ENCODE assay signal across 9 cellular contexts in the genomic region with DNA sequence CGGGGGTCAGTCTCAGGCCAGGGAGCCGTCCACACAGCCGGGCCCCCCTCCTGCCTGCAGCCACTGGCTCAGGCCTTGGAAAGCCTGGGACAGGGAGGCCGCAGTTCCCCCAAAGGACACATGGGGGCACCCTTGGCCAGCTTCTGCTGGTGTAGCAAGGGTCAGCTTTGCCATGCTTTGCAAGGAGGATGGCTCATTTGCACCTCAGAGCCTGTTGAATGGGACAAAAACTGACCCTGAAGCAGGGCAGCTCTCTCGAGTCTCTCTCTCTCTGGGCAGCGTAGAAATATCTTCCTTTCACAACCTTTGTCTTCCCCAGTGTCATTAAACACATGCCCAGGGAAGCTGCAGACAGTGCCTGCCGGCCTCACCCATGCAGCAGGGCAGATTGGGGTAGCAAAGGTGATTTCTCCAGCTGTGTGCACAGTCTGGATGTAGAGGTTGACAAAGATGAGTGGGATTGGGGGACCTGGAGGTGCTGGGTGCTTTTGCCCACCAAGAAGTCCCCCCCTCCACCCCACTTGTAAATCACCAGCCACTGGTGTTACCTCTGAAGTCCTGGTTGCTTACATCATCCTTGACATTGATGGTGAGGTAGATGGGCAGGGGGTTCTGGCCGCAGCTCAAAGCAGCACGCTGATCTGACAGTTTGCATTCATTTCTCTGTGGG. TPM values are rescaled to one million over a fixed set of nuclear protein-coding genes. Genes with fewer than 3 reads are reported as not detected.
DNase-seq lines count a peak whose midpoint lies in the region; ATAC-seq and TF ChIP-seq lines count a peak whose summit lies in the region.
"Had no signal": no experiment of that assay in that cellular context is flagged by ENCODE, and none has a peak within 500 bp of the region (broad histone marks: within the 10 kb centered on the region; RNA-seq: fewer than 3 reads in every experiment).

No MANE protein-coding gene starts in this region.

- no peak overlapping the region for H3K4ac ChIP-seq in H9 (ENCODE audit: low read depth, low read length)

- H2AFZ ChIP-seq in H9 (ENCODE audit: low read length) = no peak overlapping the region

- no peaks in the 10 kb centered on the region for H3K79me1 ChIP-seq in H9 (ENCODE audit: insufficient read depth, low read depth, low read length, poor library complexity, severe bottlenecking)

- H4K5ac ChIP-seq in H9 (ENCODE audit: insufficient read length, low read depth, low read length) = no peak overlapping the region

- no peak overlapping the region for H2AK5ac ChIP-seq in H9 (ENCODE audit: insufficient read length, low read length)

- H3K27me3 Mint-ChIP-seq in H9 (ENCODE audit: low read depth) (peaks cover 2% of the 10 kb centered on the region), endothelial cell (ENCODE audit: unreplicated experiment) (peaks cover 9% of the 10 kb centered on the region)

- H3K27ac Mint-ChIP-seq in H9 (peak overlapping the region in 1 of 3 experiments; percentile 20; a peak in 1 of 7 replicates), endothelial cell (ENCODE audit: unreplicated experiment) (no peak overlapping the region)

- no peak overlapping the region for H2BK20ac ChIP-seq in H9 (ENCODE audit: low read depth, low read length, poor library complexity, severe bottlenecking)

- H3K4me3 Mint-ChIP-seq in H9 (no peak overlapping the region), endothelial cell (ENCODE audit: unreplicated experiment) (no peak overlapping the region)

- no peak overlapping the region for H3K23ac ChIP-seq in H9 (ENCODE audit: insufficient read length, low read depth, low read length)

- H2BK5ac ChIP-seq in H9 (ENCODE audit: insufficient read length, low read length) = no peak overlapping the region

- H3T11ph ChIP-seq in H9 (ENCODE audit: low read length) = no peak overlapping the region

- no peaks in the 10 kb centered on the region for H3K36me3 Mint-ChIP-seq in H9 (ENCODE audit: insufficient read depth in 1 of 3, low read depth in 3 of 3)
- H3K36me3 Mint-ChIP-seq in endothelial cell (ENCODE audit: low read depth, unreplicated experiment) = no peaks in the 10 kb centered on the region

- no peak overlapping the region for H3K14ac ChIP-seq in H9 (ENCODE audit: insufficient read depth, low read length)

- H2BK15ac ChIP-seq in H9 (ENCODE audit: low read depth, low read length) = no peak overlapping the region

- no peak overlapping the region for H4K8ac ChIP-seq in H9 (replicated peaks; ENCODE audit: insufficient read length, low read depth, low read length)

- no peaks in the 10 kb centered on the region for H3K79me2 ChIP-seq in H9 (ENCODE audit: insufficient read depth, low read length)

- no peaks in the 10 kb centered on the region for H3K27me3 ChIP-seq in H9 (ENCODE audit: insufficient read depth, low read length)

- no peaks in the 10 kb centered on the region for H4K20me1 ChIP-seq in H9 (ENCODE audit: control insufficient read depth, insufficient read depth, insufficient read length)

- no peaks in the 10 kb centered on the region; the same call in 1 of the 2 replicates for H3K4me1 ChIP-seq in H9 (ENCODE audit: insufficient read depth, low read length)

- ATAC-seq in HG03196 (IDR thresholded peaks at IDR 0.05; ENCODE audit: unreplicated experiment) = no peak

- H3K4me1 Mint-ChIP-seq in H9 (peaks cover 6 to 7% of the 10 kb centered on the region in 2 experiments), endothelial cell (ENCODE audit: unreplicated experiment) (no peaks in the 10 kb centered on the region)

- H3K9me3 ChIP-seq in H9 (ENCODE audit: control insufficient read depth, low read depth, low read length) = no peaks in the 10 kb centered on the region

- H3K18ac ChIP-seq in H9 (ENCODE audit: insufficient read length, low read depth, low read length) = no peak overlapping the region

- WGBS in H9 (ENCODE audit: extremely low coverage, insufficient read length, low lambda C conversion rate) = no CpG with 5 or more reads among the region's 9 CpGs

- H3K9ac ChIP-seq in H9 (ENCODE audit: extremely low read depth, insufficient read length, low read length) = no peak overlapping the region

- H3K9me3 Mint-ChIP-seq in H9 = no peaks in the 10 kb centered on the region
- H3K9me3 Mint-ChIP-seq in endothelial cell (ENCODE audit: unreplicated experiment) = no peaks in the 10 kb centered on the region

- no peak overlapping the region for H3K27ac ChIP-seq in H9 (ENCODE audit: insufficient read length, low read depth, low read length)

- H3K56ac ChIP-seq in H9 (ENCODE audit: insufficient read length, low read depth, low read length) = no peak overlapping the region

- no peak overlapping the region for H2BK120ac ChIP-seq in H9 (ENCODE audit: low read depth, low read length, poor library complexity, severe bottlenecking)

- peak; percentile 99 for TF ChIP-seq CTCF in H9 (conservative IDR thresholded peaks at IDR 0.05)
- TF ChIP-seq CTCF in endothelial cell (IDR thresholded peaks at IDR 0.05; ENCODE audit: unreplicated experiment) = peak; percentile 89

- DNase-seq in COLO668 (lab: John Stamatoyannopoulos, UW; ENCODE audit: unreplicated experiment) = peak; percentile 70
- peak; percentile 93 for DNase-seq in H9
- peak; percentile 16 for DNase-seq in NCI-H774 (lab: John Stamatoyannopoulos, UW)
- peak; percentile 61 to 97 (median 91) for DNase-seq in activated CD8-positive, alpha-beta memory T cell treated with anti-CD3 and anti-CD28 coated beads for 48 hours (ENCODE audit: low read depth in 2 of 3, low spot score in 2 of 3)
- peak; percentile 99 for DNase-seq in endothelial cell (ENCODE audit: low spot score)
- peak; percentile 76 for DNase-seq in midbrain (lab: John Stamatoyannopoulos, UW)
- peak; percentile 60 to 71 for DNase-seq in stimulated activated CD8-positive, alpha-beta memory T cell treated with anti-CD3 and anti-CD28 coated beads, Interleukin-4, amount 100 ng/mL, for 1 hour (ENCODE audit: low read depth in 2 of 2, low spot score in 1 of 2)

- H3K4me2 ChIP-seq in H9 (ENCODE audit: insufficient read depth, insufficient read length, low read length) = no peak overlapping the region

- H4K91ac ChIP-seq in H9 (ENCODE audit: insufficient read length, low read depth, low read length) = no peak overlapping the region

- no peaks in the 10 kb centered on the region for H3K23me2 ChIP-seq in H9 (ENCODE audit: insufficient read length, low read depth, low read length, poor library complexity, severe bottlenecking)

- H2BK12ac ChIP-seq in H9 (ENCODE audit: insufficient read length, low read depth, low read length) = no peak overlapping the region

RNA-seq across cellular contexts. Expression of a gene that starts 17.4 kb away (rescaled TPM):
- total RNA-seq in H9 (2021) = 22.9 and 24.2 TPM in 2 replicates
- 64.9 TPM for total RNA-seq in endothelial cell (ENCODE audit: unreplicated experiment)

RNA-seq across cellular contexts. Expression of a gene that starts 31.1 kb away (rescaled TPM):
- total RNA-seq in H9 (2021) (not detected in 2 replicates), endothelial cell (ENCODE audit: unreplicated experiment) (not detected)
- total RNA-seq: activated CD8-positive, alpha-beta memory T cell treated with anti-CD3 and anti-CD28 coated beads for 36 hours had no signal

Comparison
In these comparisons a context has a peak if more than half of its experiments do, and no peak if none do; other contexts are left out.
1. DNase-seq: peak in every context shown above with its lines; median percentile 99 in endothelial cell; 93 in H9; 91 in activated CD8-positive, alpha-beta memory T cell treated with anti-CD3 and anti-CD28 coated beads for 48 hours; 76 in midbrain; 70 in COLO668; 66 in stimulated activated CD8-positive, alpha-beta memory T cell treated with anti-CD3 and anti-CD28 coated beads, Interleukin-4, amount 100 ng/mL, for 1 hour; 16 in NCI-H774.